In the genomic region with DNA sequence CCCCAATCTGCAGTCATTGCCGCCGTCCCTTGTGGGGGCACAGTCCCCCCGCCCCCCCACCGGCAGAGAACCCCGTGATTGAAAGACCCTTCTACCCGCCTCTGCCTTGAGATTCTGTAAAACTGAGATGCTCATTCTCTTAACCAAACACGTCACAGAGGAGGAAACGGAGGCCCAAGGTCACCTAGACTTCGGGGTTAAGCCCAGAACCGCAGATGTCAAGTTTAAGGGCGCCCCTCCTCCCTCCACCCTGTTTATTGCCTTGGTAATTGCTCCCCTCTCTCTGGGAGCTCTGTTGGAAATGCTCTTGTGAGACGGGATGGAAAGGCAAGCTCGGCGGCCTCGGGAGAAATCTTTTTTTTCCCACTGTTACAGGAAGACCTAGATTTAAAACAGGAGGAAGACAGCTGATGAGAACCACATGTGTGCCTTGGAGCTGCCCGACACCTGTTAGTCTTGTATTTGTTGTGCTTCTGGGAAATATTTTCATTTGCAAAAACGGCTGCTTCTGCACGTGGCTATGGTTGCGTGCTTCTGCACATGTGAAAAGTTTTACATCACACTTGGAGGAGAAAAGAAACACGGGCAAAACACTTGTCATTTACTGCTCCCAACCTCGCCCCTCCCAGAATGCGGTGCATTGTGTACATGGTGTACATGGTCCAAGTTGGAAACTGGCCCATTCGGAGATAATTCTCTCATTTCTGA, we compare ENCODE assay signal across 8 cellular contexts. TPM values are rescaled to one million over a fixed set of nuclear protein-coding genes. Genes with fewer than 3 reads are reported as not detected.
DNase-seq lines count a peak whose midpoint lies in the region; ATAC-seq, FAIRE-seq and TF ChIP-seq lines count a peak whose summit lies in the region.

No MANE protein-coding gene starts in this region.

- peaks cover 33% of the 10 kb centered on the region for H3K36me3 Mint-ChIP-seq in brain

- peaks cover 10% of the 10 kb centered on the region for H3K27me3 Mint-ChIP-seq in brain

- H3K36me3 ChIP-seq in kidney (ENCODE audit: control insufficient read depth in 1 of 2, insufficient read depth in 2 of 2, low read length in 2 of 2), result peaks cover 3 to 9% of the 10 kb centered on the region in 2 donors
- H3K36me3 ChIP-seq in subcutaneous abdominal adipose tissue (ENCODE audit: control insufficient read depth in 5 of 5, insufficient read depth in 5 of 5, low read length in 5 of 5), result peaks cover 0 to 32% (median 24%) of the 10 kb centered on the region in 5 donors

- H3K27ac ChIP-seq in kidney (ENCODE audit: low read depth in 2 of 2, low read length in 2 of 2) (peak overlapping the region; percentile 94 to 96), subcutaneous abdominal adipose tissue (ENCODE audit: low read depth, low read length) (peak overlapping the region; percentile 85)

- TF ChIP-seq CTCF in brain (conservative IDR thresholded peaks at IDR 0.05) (no peak), kidney (IDR thresholded peaks at IDR 0.05; ENCODE audit: borderline replicate concordance, extremely low read depth, insufficient read depth) (no peak)

- H3K4me3 Mint-ChIP-seq in brain, result peak overlapping the region; percentile 96 to 99 (median 97)

- H3K9ac ChIP-seq in kidney (ENCODE audit: low read length in 2 of 2), result peak overlapping the region in 1 of 2 donors; percentile 80
- H3K9ac ChIP-seq in subcutaneous abdominal adipose tissue (ENCODE audit: low read length in 5 of 5), result peak overlapping the region; percentile 48 to 89 (median 82)

- H3K4me1 ChIP-seq in kidney (ENCODE audit: control insufficient read depth in 1 of 2, insufficient read depth in 1 of 2, low read depth in 1 of 2, low read length in 2 of 2), result peaks cover 5 to 7% of the 10 kb centered on the region in 2 donors
- H3K4me1 ChIP-seq in subcutaneous abdominal adipose tissue (ENCODE audit: control insufficient read depth in 5 of 5, insufficient read depth in 5 of 5, low read length in 5 of 5), result peaks cover 13 to 44% (median 35%) of the 10 kb centered on the region in 5 donors

- H3K9me3 Mint-ChIP-seq in brain, result no peaks in the 10 kb centered on the region

- DNase-seq in AG08395 (ENCODE audit: low spot score) (peak; percentile 33), NCI-H82 treated with DMSO at 0.1 percent for 48 hours (lab: John Stamatoyannopoulos, UW; ENCODE audit: unreplicated experiment) (peak; percentile 37), kidney (no peak), RKO (ENCODE audit: low spot score) (no peak), ACHN (no peak)

- H3K27me3 ChIP-seq in subcutaneous abdominal adipose tissue (ENCODE audit: control insufficient read depth in 5 of 5, insufficient read depth in 4 of 5, low read length in 5 of 5), result no peaks in the 10 kb centered on the region

- intact Hi-C loops in kidney (cut with DNase I), result no loop called here

- in situ Hi-C loops in ACHN (cut with HindIII; ENCODE audit: low pct_ligation_motif_present, low pct_unique_long_range_greater_than_20kb, low sequenced_read_pairs), result no loop called here

- peak overlapping the region; percentile 86 to 99 (median 97) for H3K27ac Mint-ChIP-seq in brain

- H3K4me1 Mint-ChIP-seq in brain, result peaks cover 41% of the 10 kb centered on the region

- FAIRE-seq in kidney (lab: Jason Lieb, UNC), result no peak

- H3K9me3 ChIP-seq in kidney (ENCODE audit: control insufficient read depth in 1 of 2, low read length in 2 of 2) (no peaks in the 10 kb centered on the region), subcutaneous abdominal adipose tissue (ENCODE audit: control insufficient read depth in 5 of 5, low read length in 5 of 5) (no peaks in the 10 kb centered on the region)

- ATAC-seq in GM19035 (IDR thresholded peaks at IDR 0.05; ENCODE audit: unreplicated experiment), result peak; percentile 5

- H3K4me3 ChIP-seq in kidney (ENCODE audit: low read length in 2 of 2) (peak overlapping the region; percentile 63 to 77), subcutaneous abdominal adipose tissue (ENCODE audit: low read depth in 1 of 5, low read length in 5 of 5) (peak overlapping the region; percentile 73 to 91 (median 79))

RNA-seq across cellular contexts. Expression of gene MED26, which starts 1.1 kb away (rescaled TPM):
- 5.6 TPM for polyA plus RNA-seq in brain (ENCODE audit: insufficient read depth, low read depth, low replicate concordance)
- total RNA-seq in kidney, result 11.8 TPM
- 3.6 TPM for polyA plus RNA-seq in kidney (ENCODE audit: insufficient read depth, low read depth, low replicate concordance)

RNA-seq across cellular contexts. Expression of gene SMIM7, which starts 30.8 kb away (rescaled TPM):
- polyA plus RNA-seq in brain (ENCODE audit: insufficient read depth, low read depth, low replicate concordance), result 82.9 TPM
- 66.2 TPM for total RNA-seq in kidney
- polyA plus RNA-seq in kidney (ENCODE audit: insufficient read depth, low read depth, low replicate concordance), result 144 TPM

RNA-seq across cellular contexts. Expression of gene TMEM38A, which starts 31.8 kb away (rescaled TPM):
- polyA plus RNA-seq in brain (ENCODE audit: insufficient read depth, low read depth, low replicate concordance) (10.8 TPM), kidney (ENCODE audit: insufficient read depth, low read depth, low replicate concordance) (10.7 TPM)
- 5.8 TPM for total RNA-seq in kidney

RNA-seq across cellular contexts. Expression of gene SLC35E1, which starts 56.9 kb away (rescaled TPM):
- 25.9 TPM for polyA plus RNA-seq in brain (ENCODE audit: insufficient read depth, low read depth, low replicate concordance)
- 47.1 TPM for total RNA-seq in kidney
- polyA plus RNA-seq in kidney (ENCODE audit: insufficient read depth, low read depth, low replicate concordance), result 19.8 TPM

Comparison
In these comparisons a context has a peak if more than half of its experiments do, and no peak if none do; other contexts are left out.
1. DNase-seq: peak in AG08395 (single experiment) and NCI-H82 treated with DMSO at 0.1 percent for 48 hours (single experiment); none in kidney (single experiment), RKO (single experiment) and ACHN (single experiment).